9 cellular contexts compared by ENCODE assay signal in the genomic region with DNA sequence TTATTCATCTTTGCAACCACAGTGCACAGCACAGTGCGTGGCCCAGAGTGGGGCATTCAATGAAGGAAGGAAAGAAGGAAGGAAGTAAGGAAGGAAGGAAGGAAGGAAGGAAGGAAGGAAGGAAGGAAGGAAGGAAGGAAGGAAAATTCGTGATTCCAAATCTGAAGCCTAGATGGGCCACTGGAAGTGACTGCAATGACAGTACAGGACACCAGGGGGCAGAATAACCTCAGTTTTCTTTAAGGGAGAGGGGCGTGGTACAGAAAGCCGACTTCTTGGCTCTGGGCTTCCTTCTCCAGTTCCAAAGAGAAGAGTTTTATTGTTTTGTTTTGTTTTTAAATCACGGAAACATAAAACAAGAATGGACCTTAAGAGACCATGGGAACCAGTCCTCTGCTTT. TPM values are rescaled to one million over a fixed set of nuclear protein-coding genes. Genes with fewer than 3 reads are reported as not detected.
DNase-seq lines count a peak whose midpoint lies in the region; ATAC-seq and TF ChIP-seq lines count a peak whose summit lies in the region.
"Had no signal": no experiment of that assay in that cellular context is flagged by ENCODE, and none has a peak within 500 bp of the region (broad histone marks: within the 10 kb centered on the region; RNA-seq: fewer than 3 reads in every experiment).

No MANE protein-coding gene starts in this region.

- peaks cover 4% of the 10 kb centered on the region for H3K4me1 Mint-ChIP-seq in progenitor cell of endocrine pancreas (ENCODE audit: low read depth)

- peak; percentile 37; the same call in 1 of the 3 replicates for ATAC-seq in RWPE2 (ENCODE audit: low read depth)
- no peak for ATAC-seq in HG03571 (IDR thresholded peaks at IDR 0.05; ENCODE audit: unreplicated experiment)
- ATAC-seq in HG02759 (IDR thresholded peaks at IDR 0.05; ENCODE audit: unreplicated experiment) = no peak

- H3K4me3 Mint-ChIP-seq in progenitor cell of endocrine pancreas (ENCODE audit: low read depth) = no peak overlapping the region
- H3K4me3 Mint-ChIP-seq: activated naive CD4-positive, alpha-beta T cell treated with anti-CD3 and anti-CD28 coated beads, Interleukin-2, amount 50 U/mL, for 24 hours had no signal

- H3K4me3 ChIP-seq in RWPE2 (ENCODE audit: severe bottlenecking) = no peak overlapping the region

- H3K36me3 ChIP-seq in RWPE2 (ENCODE audit: low read depth) = no peaks in the 10 kb centered on the region

- DNase-seq in EL (peak; percentile 47), HuH-7 (ENCODE audit: low spot score) (peak; percentile 48), RWPE2 (ENCODE audit: low spot score) (no peak), germinal center (ENCODE audit: low spot score) (peak; percentile 58), progenitor cell of endocrine pancreas (ENCODE audit: low spot score, unreplicated experiment) (peak; percentile 45)
- peak; percentile 43 for DNase-seq in activated gamma-delta T cell treated with anti-CD3 and anti-CD28 coated beads, Interleukin-2, amount 50 U/mL, for 16 hours (ENCODE audit: low read depth)

- H3K9me3 ChIP-seq in RWPE2 (ENCODE audit: severe bottlenecking) = no peaks in the 10 kb centered on the region

- no peaks in the 10 kb centered on the region for H3K27me3 ChIP-seq in RWPE2 (ENCODE audit: insufficient read depth, poor library complexity, severe bottlenecking)

- no peaks in the 10 kb centered on the region for H3K4me1 ChIP-seq in RWPE2 (ENCODE audit: insufficient read depth, poor library complexity, severe bottlenecking)

- H3K27me3 Mint-ChIP-seq in progenitor cell of endocrine pancreas = peaks cover 29% of the 10 kb centered on the region
- H3K27me3 Mint-ChIP-seq: activated naive CD4-positive, alpha-beta T cell treated with anti-CD3 and anti-CD28 coated beads, Interleukin-2, amount 50 U/mL, for 24 hours had no signal

- peak; percentile 46 for TF ChIP-seq CTCF in RWPE2 (IDR thresholded peaks at IDR 0.05; ENCODE audit: poor library complexity, severe bottlenecking)
- peak; percentile 87 for TF ChIP-seq CTCF in progenitor cell of endocrine pancreas (IDR thresholded peaks at IDR 0.05; ENCODE audit: unreplicated experiment)

- peaks cover 3% of the 10 kb centered on the region for H3K36me3 Mint-ChIP-seq in progenitor cell of endocrine pancreas (ENCODE audit: insufficient read depth)
- H3K36me3 Mint-ChIP-seq: activated naive CD4-positive, alpha-beta T cell treated with anti-CD3 and anti-CD28 coated beads, Interleukin-2, amount 50 U/mL, for 24 hours had no signal

- H3K27ac Mint-ChIP-seq in progenitor cell of endocrine pancreas = no peak overlapping the region
- H3K27ac Mint-ChIP-seq: activated naive CD4-positive, alpha-beta T cell treated with anti-CD3 and anti-CD28 coated beads, Interleukin-2, amount 50 U/mL, for 24 hours had no signal

- no peak overlapping the region for H3K27ac ChIP-seq in RWPE2 (ENCODE audit: poor library complexity, severe bottlenecking)

- no peaks in the 10 kb centered on the region for H3K9me3 Mint-ChIP-seq in progenitor cell of endocrine pancreas (ENCODE audit: low read depth)
- H3K9me3 Mint-ChIP-seq: activated naive CD4-positive, alpha-beta T cell treated with anti-CD3 and anti-CD28 coated beads, Interleukin-2, amount 50 U/mL, for 24 hours had no signal

RNA-seq across cellular contexts. Expression of gene APLN, which starts 47.8 kb away (rescaled TPM):
- 0.14 and 0.38 TPM in 2 replicates for total RNA-seq in progenitor cell of endocrine pancreas
